24 cellular contexts compared by ENCODE assay signal in the genomic region with DNA sequence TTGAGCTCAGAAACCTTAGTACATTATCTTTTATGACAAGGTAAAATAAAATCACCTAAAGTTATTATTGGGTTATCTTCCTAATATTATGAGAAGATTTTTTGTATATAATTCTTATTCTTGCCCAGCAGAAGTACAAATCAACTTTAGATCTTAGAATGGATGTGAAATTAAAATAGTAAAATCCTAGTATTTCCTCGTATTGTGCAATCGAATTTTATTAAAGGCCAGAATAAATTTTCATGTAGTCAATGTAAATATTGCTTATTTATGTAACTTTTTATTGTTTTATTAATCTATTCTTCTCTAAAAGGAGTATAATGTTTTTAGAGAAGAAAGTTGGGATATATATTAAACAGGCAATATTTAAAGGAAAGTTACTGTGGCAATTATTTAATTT.
"Had no signal": no experiment of that assay in that cellular context is flagged by ENCODE, and none has a peak within 500 bp of the region (broad histone marks: within the 10 kb centered on the region; RNA-seq: fewer than 3 reads in every experiment).

No MANE protein-coding gene starts in this region.

- DNase-seq: cortex of kidney; effector memory CD8-positive, alpha-beta T cell; gastrocnemius medialis; head of caudate nucleus; left cardiac atrium; left lung; mesenchymal stem cell; mucosa of descending colon; naive B cell; posterior cingulate gyrus; psoas muscle; right cardiac atrium; stimulated activated CD4-positive, alpha-beta T cell treated with anti-CD3 and anti-CD28 coated beads, Interleukin-1b, Interleukin-23, amount 100 ng/mL, for 48 hours; stimulated activated CD4-positive, alpha-beta T cell treated with anti-CD3 and anti-CD28 coated beads, Interleukin-4, amount 100 ng/mL, for 1 hour; stimulated activated CD8-positive, alpha-beta memory T cell treated with anti-CD3 and anti-CD28 coated beads, Interleukin-4, amount 100 ng/mL, for 48 hours; stimulated activated naive CD4-positive, alpha-beta T cell; stimulated activated naive CD8-positive, alpha-beta T cell treated with anti-CD3 and anti-CD28 coated beads, Interleukin-15, amount 100 ng/mL, for 72 hours; transverse colon; upper lobe of right lung; uterus had no signal

- H3K9me3 ChIP-seq: gastrocnemius medialis, left lung, mucosa of descending colon, psoas muscle, suprapubic skin, transverse colon, upper lobe of right lung, uterus had no signal

- H3K36me3 ChIP-seq: gastrocnemius medialis, suprapubic skin, transverse colon, upper lobe of right lung, uterus had no signal

- H3K4me3 ChIP-seq: gastrocnemius medialis, hepatocyte, left lung, mucosa of descending colon, neural progenitor cell, psoas muscle, skin epidermis, suprapubic skin, transverse colon, upper lobe of right lung, uterus had no signal

- ATAC-seq: effector memory CD8-positive, alpha-beta T cell; gastrocnemius medialis; left cardiac atrium; left lung; mucosa of descending colon; psoas muscle; right cardiac atrium; stimulated activated naive CD8-positive, alpha-beta T cell treated with anti-CD3 and anti-CD28 coated beads, Interleukin-15, amount 100 ng/mL, for 72 hours; upper lobe of right lung had no signal

- H3K27me3 ChIP-seq: gastrocnemius medialis, hepatocyte, left lung, neural progenitor cell, suprapubic skin, transverse colon, upper lobe of right lung, uterus had no signal

- H3K4me1 ChIP-seq: left lung, neural progenitor cell, psoas muscle, suprapubic skin, transverse colon, upper lobe of right lung, uterus had no signal

- H3K27ac ChIP-seq: gastrocnemius medialis, hepatocyte, left lung, neural progenitor cell, psoas muscle, suprapubic skin, transverse colon, upper lobe of right lung, uterus had no signal
